Comparison of ENCODE assay signal across 25 cellular contexts in the genomic region with DNA sequence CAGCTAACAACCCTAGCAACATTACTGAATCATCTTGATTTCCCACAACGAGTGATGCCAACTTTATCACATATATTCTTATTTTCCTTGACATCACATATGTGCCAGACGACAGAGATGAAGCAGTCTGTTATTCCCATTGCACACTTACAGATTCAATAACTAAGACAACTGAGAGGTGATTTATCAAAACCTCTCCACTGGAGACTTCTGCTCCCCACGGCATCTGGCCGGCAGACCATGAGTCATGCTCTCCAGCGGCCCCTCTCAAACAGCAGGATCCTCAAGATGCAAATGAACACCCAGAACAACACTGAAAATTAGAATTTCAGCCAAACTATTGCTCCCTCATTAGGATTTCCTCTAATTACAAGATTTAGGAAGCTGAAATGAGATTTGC. TPM values are rescaled to one million over a fixed set of nuclear protein-coding genes. Genes with fewer than 3 reads are reported as not detected.
DNase-seq lines count a peak whose midpoint lies in the region; ATAC-seq and TF ChIP-seq lines count a peak whose summit lies in the region.
"Had no signal": no experiment of that assay in that cellular context is flagged by ENCODE, and none has a peak within 500 bp of the region (broad histone marks: within the 10 kb centered on the region; RNA-seq: fewer than 3 reads in every experiment).

No MANE protein-coding gene starts in this region.

- H3K27ac ChIP-seq in caudate nucleus (ENCODE audit: low read depth, low read length): no peak overlapping the region
- H3K27ac ChIP-seq: neutrophil, Peyer's patch, prostate gland had no signal

- TF ChIP-seq CTCF in AG09309 (IDR thresholded peaks at IDR 0.05; ENCODE audit: control insufficient read depth, insufficient read depth, low read depth, low read length, missing control alignments): no peak
- no peak for TF ChIP-seq CTCF in fibroblast of mammary gland (conservative IDR thresholded peaks at IDR 0.05; ENCODE audit: control insufficient read depth, insufficient read depth, low read depth, low read length)

- ATAC-seq in HG02798 (IDR thresholded peaks at IDR 0.05; ENCODE audit: poor library complexity, unreplicated experiment): no peak
- ATAC-seq: activated CD4-positive, alpha-beta T cell treated with anti-CD3 and anti-CD28 coated beads for 36 hours; activated T-cell treated with anti-CD3 and anti-CD28 coated beads, Interleukin-2, amount 50 U/mL, for 4 hours had no signal

- DNase-seq in AG09309 (ENCODE audit: low read depth) (peak; percentile 3), Daoy (ENCODE audit: low read depth) (peak; percentile 79), RPMI7951 (ENCODE audit: low read depth) (peak; percentile 47), fibroblast of mammary gland (ENCODE audit: low read depth) (peak; percentile 75), caudate nucleus (lab: John Stamatoyannopoulos, UW) (no peak), T-helper 9 cell (no peak), SK-N-DZ (ENCODE audit: low spot score) (no peak)
- DNase-seq: activated CD4-positive, alpha-beta T cell treated with anti-CD3 and anti-CD28 coated beads for 36 hours; activated CD8-positive, alpha-beta memory T cell treated with anti-CD3 and anti-CD28 coated beads for 24 hours; activated naive CD4-positive, alpha-beta T cell treated with Interleukin-2 at 50 U/mL for 16 hours; activated T-cell treated with anti-CD3 and anti-CD28 coated beads, Interleukin-2, amount 50 U/mL, for 4 hours; CD8-positive, alpha-beta memory T cell; dermis blood vessel endothelial cell; DMS79; mammary epithelial cell; NCI-H1930; NCI-H345; Peyer's patch; trophoblast cell had no signal

- H3K4me3 ChIP-seq in AG09309 (ENCODE audit: control insufficient read depth, low read depth, low read length) (no peak overlapping the region), fibroblast of mammary gland (ENCODE audit: control insufficient read depth, low read depth, low read length) (no peak overlapping the region)
- H3K4me3 ChIP-seq: Peyer's patch, prostate gland had no signal

RNA-seq across cellular contexts. Expression of gene AMPH, which starts 57.1 kb away (rescaled TPM):
- 14.0 and 27.8 TPM in 2 replicates for total RNA-seq in Daoy (2014; rRNA removed; shearing (Covaris generic))
- total RNA-seq in RPMI7951 (2014; rRNA removed; shearing (Covaris generic)): 1.4 and 1.7 TPM in 2 replicates
- 3.2 and 4.2 TPM in 2 replicates for polyA plus RNA-seq in SK-N-DZ (2014; cell fraction: cytosol; rRNA removed)
- 3.5 and 3.8 TPM in 2 replicates for polyA plus RNA-seq in SK-N-DZ (2014; cell fraction: nucleus; rRNA removed)
- total RNA-seq: CD8-positive, alpha-beta memory T cell; dermis blood vessel endothelial cell; myocyte; SK-MEL-5; T-helper 1 cell treated with Interleukin-12 subunit alpha and Interleukin-12 subunit beta and Interleukin-4 antibody, amounts not matched to agents 30 ng/mL and 1 ng/mL, for 36 hours had no signal

Comparison
In these comparisons a context has a peak if more than half of its experiments do, and no peak if none do; other contexts are left out.
1. DNase-seq: peak in AG09309 (single experiment), Daoy (single experiment), RPMI7951 (single experiment) and fibroblast of mammary gland (single experiment); none in caudate nucleus (0 of 61), T-helper 9 cell (single experiment) and SK-N-DZ (single experiment).